8 cellular contexts compared by ENCODE assay signal in the genomic region with DNA sequence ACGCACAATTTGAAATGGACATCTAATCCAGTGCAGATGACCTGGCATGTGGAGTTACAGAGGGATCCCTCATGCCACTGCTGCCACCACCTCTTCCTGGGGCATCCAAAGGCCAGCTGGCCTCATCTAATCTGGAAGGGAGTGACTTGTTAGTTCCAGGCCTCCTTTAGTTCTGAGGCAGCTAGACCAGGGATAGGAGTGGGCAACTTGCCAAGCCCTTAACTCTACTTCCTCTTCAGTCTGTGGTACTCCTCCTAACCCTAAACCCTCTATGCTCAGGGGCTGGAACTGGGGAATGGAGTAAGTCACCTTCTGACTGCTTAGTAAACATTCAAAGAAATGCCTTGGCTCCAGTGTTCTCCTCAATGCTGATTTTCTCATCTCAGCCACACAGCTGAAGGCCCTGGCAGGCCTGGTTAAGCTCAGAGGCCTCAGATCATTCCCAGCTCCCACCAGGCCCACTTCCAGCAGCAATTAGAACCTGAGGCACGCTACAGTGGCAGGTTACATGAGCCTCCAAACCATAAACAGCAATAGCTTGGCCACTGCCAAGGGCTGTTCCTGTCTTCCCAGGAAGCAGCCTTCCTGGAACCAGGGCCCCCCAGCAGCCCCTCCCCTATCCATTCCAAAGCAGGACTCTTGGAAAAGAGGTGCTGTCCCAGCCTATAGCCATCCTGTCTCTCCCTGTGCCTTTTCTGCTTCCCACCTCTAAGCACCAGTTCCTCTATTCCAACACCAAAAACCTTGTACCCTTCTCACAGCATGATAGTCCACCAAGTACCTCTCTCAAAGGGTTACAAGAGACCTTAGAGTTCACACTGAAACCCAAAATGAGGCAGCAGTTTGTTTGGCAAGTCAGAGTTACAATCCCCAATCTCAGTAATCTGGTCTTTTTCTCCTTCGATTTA. TPM values are rescaled to one million over a fixed set of nuclear protein-coding genes. Genes with fewer than 3 reads are reported as not detected.
A peak's percentile ranks its signal among the peaks of the same experiment; 100 is the strongest.
DNase-seq lines count a peak whose midpoint lies in the region; ATAC-seq and TF ChIP-seq lines count a peak whose summit lies in the region.

No MANE protein-coding gene starts in this region.

- no peak overlapping the region for H3K4me3 ChIP-seq in effector memory CD4-positive, alpha-beta T cell (ENCODE audit: insufficient read depth, low read depth, low read length, poor library complexity, severe bottlenecking)

- ATAC-seq in HG02885 (IDR thresholded peaks at IDR 0.05; ENCODE audit: poor library complexity, unreplicated experiment), result no peak

- no peaks in the 10 kb centered on the region for H3K27me3 ChIP-seq in effector memory CD4-positive, alpha-beta T cell (replicated peaks; ENCODE audit: control insufficient read depth, insufficient read depth, low read length, poor library complexity, severe bottlenecking)

- peaks cover 33% of the 10 kb centered on the region for H3K36me3 ChIP-seq in effector memory CD4-positive, alpha-beta T cell (ENCODE audit: control insufficient read depth, insufficient read depth, low read length)

- peak overlapping the region; percentile 24 for H3K27ac ChIP-seq in effector memory CD4-positive, alpha-beta T cell (ENCODE audit: insufficient read depth, low read length, poor library complexity, severe bottlenecking)

- no peaks in the 10 kb centered on the region for H3K9me3 ChIP-seq in effector memory CD4-positive, alpha-beta T cell (ENCODE audit: control insufficient read depth, low read length)

- peaks cover 23% of the 10 kb centered on the region for H3K4me1 ChIP-seq in effector memory CD4-positive, alpha-beta T cell (ENCODE audit: control insufficient read depth, insufficient read depth, low read length, poor library complexity, severe bottlenecking)

- DNase-seq in GM03348 (ENCODE audit: low spot score), result peak; percentile 34
- DNase-seq in effector memory CD4-positive, alpha-beta T cell, result no peak
- peak; percentile 56 for DNase-seq in myocyte (ENCODE audit: low read depth)
- DNase-seq in stimulated activated CD4-positive, alpha-beta T cell treated with anti-CD3 and anti-CD28 coated beads, Interleukin-2, amount 100 ng/mL, for 48 hours, result no peak
- no peak for DNase-seq in KG1 (lab: John Stamatoyannopoulos, UW)
- no peak for DNase-seq in NCI-H510A treated with DMSO at 0.1 percent for 48 hours (lab: John Stamatoyannopoulos, UW)

TF ChIP-seq in PFSK-1, 5 proteins besides CTCF, POLR2A, EP300 and RAD21:
- TF ChIP-seq FOXP2 (optimal IDR thresholded peaks at IDR 0.05; ENCODE audit: borderline replicate concordance, extremely low read depth, extremely low read length, insufficient read depth) (no peak), POLR2AphosphoS5 (IDR thresholded peaks at IDR 0.05; ENCODE audit: low read depth, low read length) (peak; percentile 45; the same call in 1 of the 2 replicates)

RNA-seq across cellular contexts. Expression of a gene that starts 2.0 kb away (rescaled TPM):
- polyA plus RNA-seq in PFSK-1 (2012; ENCODE audit: insufficient read length, low read depth), result 13.2 TPM
- total RNA-seq in myocyte, result not detected in 2 replicates
- polyA plus RNA-seq in myocyte (2012), result 8.0 TPM

RNA-seq across cellular contexts. Expression of a gene that starts 7.8 kb away (rescaled TPM):
- 51.8 TPM for polyA plus RNA-seq in PFSK-1 (2012; ENCODE audit: insufficient read length, low read depth)
- total RNA-seq in myocyte, result 38.5 and 44.9 TPM in 2 replicates
- polyA plus RNA-seq in myocyte (2012), result 75.9 TPM

RNA-seq across cellular contexts. Expression of a gene that starts 14.9 kb away (rescaled TPM):
- polyA plus RNA-seq in PFSK-1 (2012; ENCODE audit: insufficient read length, low read depth), result 13.8 TPM
- total RNA-seq in myocyte, result 22.9 and 23.2 TPM in 2 replicates
- 32.9 TPM for polyA plus RNA-seq in myocyte (2012)

RNA-seq across cellular contexts. Expression of a gene that starts 15.1 kb away (rescaled TPM):
- 45.4 TPM for polyA plus RNA-seq in PFSK-1 (2012; ENCODE audit: insufficient read length, low read depth)
- 40.0 and 40.5 TPM in 2 replicates for total RNA-seq in myocyte
- polyA plus RNA-seq in myocyte (2012), result 119 TPM

Comparison
In these comparisons a context has a peak if more than half of its experiments do, and no peak if none do; other contexts are left out.
1. DNase-seq: peak in GM03348 (single experiment) and myocyte (single experiment); none in effector memory CD4-positive, alpha-beta T cell (0 of 3), stimulated activated CD4-positive, alpha-beta T cell treated with anti-CD3 and anti-CD28 coated beads, Interleukin-2, amount 100 ng/mL, for 48 hours (0 of 2), KG1 (single experiment) and NCI-H510A treated with DMSO at 0.1 percent for 48 hours (single experiment).